ENCODE assay signal across 8 cellular contexts in genomic region chr3:29280675-29281264, GRCh38. TPM values are rescaled to one million over a fixed set of nuclear protein-coding genes. Genes with fewer than 3 reads are reported as not detected.
A peak's percentile ranks its signal among the peaks of the same experiment; 100 is the strongest.
DNase-seq lines count a peak whose midpoint lies in the region; ATAC-seq, FAIRE-seq and TF ChIP-seq lines count a peak whose summit lies in the region.

Gene RBMS3, plus strand, starts transcription at chr3:29281071.

- peak; percentile 84 for FAIRE-seq in GM18507 (lab: Jason Lieb, UNC)

- H3K4me1 ChIP-seq in effector memory CD4-positive, alpha-beta T cell (ENCODE audit: control insufficient read depth, insufficient read depth, low read length, poor library complexity, severe bottlenecking) = no peaks in the 10 kb centered on the region
- H3K4me1 ChIP-seq in left lung = no peaks in the 10 kb centered on the region
- H3K4me1 ChIP-seq in Karpas-422 (ENCODE audit: low read length) = no peaks in the 10 kb centered on the region

- no peaks in the 10 kb centered on the region for H3K79me2 ChIP-seq in Karpas-422 (ENCODE audit: low read length)

- H3K4me1 Mint-ChIP-seq in CD14-positive monocyte = peaks cover 19% of the 10 kb centered on the region
- peaks cover 16 to 43% of the 10 kb centered on the region in 2 donors for H3K4me1 Mint-ChIP-seq in stimulated activated naive B cell treated with anti-CD40 and anti-IgM and Interleukin-4, amounts not matched to agents 10 μg/mL and 1 μg/mL and 100 μg/mL, for 72 hours

- no peaks in the 10 kb centered on the region for H3K9me3 ChIP-seq in effector memory CD4-positive, alpha-beta T cell (ENCODE audit: control insufficient read depth, low read length)
- H3K9me3 ChIP-seq in left lung = no peaks in the 10 kb centered on the region
- H3K9me3 ChIP-seq in Karpas-422 (ENCODE audit: low read length) = peaks cover 4% of the 10 kb centered on the region; the same call in 1 of the 2 replicates

- no peak for TF ChIP-seq CTCF in CD14-positive monocyte (IDR thresholded peaks at IDR 0.05)
- peak; percentile 35 to 38 for TF ChIP-seq CTCF in left lung (IDR thresholded peaks at IDR 0.05)

- H3K27ac ChIP-seq in effector memory CD4-positive, alpha-beta T cell (ENCODE audit: insufficient read depth, low read length, poor library complexity, severe bottlenecking) = no peak within 1 kb of the TSS
- H3K27ac ChIP-seq in left lung = peak within 1 kb of the TSS; percentile 76 to 87
- no peak within 1 kb of the TSS for H3K27ac ChIP-seq in Karpas-422 (ENCODE audit: low read length)

- peak within 1 kb of the TSS; percentile 68 to 91 for H3K4me3 Mint-ChIP-seq in CD14-positive monocyte
- peak within 1 kb of the TSS; percentile 85 to 88 for H3K4me3 Mint-ChIP-seq in stimulated activated naive B cell treated with anti-CD40 and anti-IgM and Interleukin-4, amounts not matched to agents 10 μg/mL and 1 μg/mL and 100 μg/mL, for 72 hours

- H3K27me3 ChIP-seq in effector memory CD4-positive, alpha-beta T cell (replicated peaks; ENCODE audit: control insufficient read depth, insufficient read depth, low read length, poor library complexity, severe bottlenecking) = no peaks in the 10 kb centered on the region
- no peaks in the 10 kb centered on the region for H3K27me3 ChIP-seq in left lung
- H3K27me3 ChIP-seq in Karpas-422 (ENCODE audit: low read length) = no peaks in the 10 kb centered on the region

- H3K9me3 Mint-ChIP-seq in CD14-positive monocyte = peaks cover 0 to 3% (median 0%) of the 10 kb centered on the region in 7 donors
- H3K9me3 Mint-ChIP-seq in stimulated activated naive B cell treated with anti-CD40 and anti-IgM and Interleukin-4, amounts not matched to agents 10 μg/mL and 1 μg/mL and 100 μg/mL, for 72 hours = no peaks in the 10 kb centered on the region

- intact Hi-C loops in CD14-positive monocyte (cut with micrococcal nuclease) = no loop called here
- intact Hi-C loops in left lung (cut with DNase I) = no loop called here

- H3K4me3 ChIP-seq in effector memory CD4-positive, alpha-beta T cell (ENCODE audit: insufficient read depth, low read depth, low read length, poor library complexity, severe bottlenecking) = peak within 1 kb of the TSS; percentile 29
- peak within 1 kb of the TSS; percentile 51 to 52 for H3K4me3 ChIP-seq in left lung
- no peak within 1 kb of the TSS for H3K4me3 ChIP-seq in Karpas-422 (ENCODE audit: low read length)

- no peaks in the 10 kb centered on the region for H3K36me3 Mint-ChIP-seq in CD14-positive monocyte
- H3K36me3 Mint-ChIP-seq in stimulated activated naive B cell treated with anti-CD40 and anti-IgM and Interleukin-4, amounts not matched to agents 10 μg/mL and 1 μg/mL and 100 μg/mL, for 72 hours = no peaks in the 10 kb centered on the region

- H3K27ac Mint-ChIP-seq in CD14-positive monocyte = peak within 1 kb of the TSS in 1 of 7 donors; percentile 67
- peak within 1 kb of the TSS; percentile 48 for H3K27ac Mint-ChIP-seq in stimulated activated naive B cell treated with anti-CD40 and anti-IgM and Interleukin-4, amounts not matched to agents 10 μg/mL and 1 μg/mL and 100 μg/mL, for 72 hours

- H3K9ac ChIP-seq in Karpas-422 (ENCODE audit: low read length) = no peak within 1 kb of the TSS

- H2AFZ ChIP-seq in Karpas-422 (ENCODE audit: low read length) = no peak within 1 kb of the TSS

- DNase-seq in CD14-positive monocyte (ENCODE audit: low spot score) (no peak), GM18507 (ENCODE audit: extremely low spot score, insufficient read length, low read depth) (no peak), left lung (peak; percentile 77 to 91), Karpas-422 (no peak)
- no peak for DNase-seq in effector memory CD4-positive, alpha-beta T cell
- DNase-seq in stimulated activated naive B cell treated with anti-CD40 and anti-IgM and Interleukin-4, amounts not matched to agents 10 μg/mL and 1 μg/mL and 100 μg/mL, for 72 hours = peak; percentile 14

- peak; percentile 34 for ATAC-seq in HG03460 (IDR thresholded peaks at IDR 0.05; ENCODE audit: unreplicated experiment)
- ATAC-seq in SK-N-SH treated with all-trans-retinoic acid at 6 μM for 48 hours = peak; percentile 87
- ATAC-seq in left lung = peak; percentile 94
- ATAC-seq in stimulated activated naive B cell treated with anti-CD40 and anti-IgM and Interleukin-4, amounts not matched to agents 10 μg/mL and 1 μg/mL and 100 μg/mL, for 72 hours (replicated peaks) = peak; percentile 31 to 41

- H3K9me2 ChIP-seq in Karpas-422 (replicated peaks; ENCODE audit: insufficient read depth, low read length) = no peaks in the 10 kb centered on the region

- peaks cover 6 to 22% (median 11%) of the 10 kb centered on the region in 3 donors for H3K27me3 Mint-ChIP-seq in CD14-positive monocyte (ENCODE audit: low read depth in 3 of 3)
- H3K27me3 Mint-ChIP-seq in stimulated activated naive B cell treated with anti-CD40 and anti-IgM and Interleukin-4, amounts not matched to agents 10 μg/mL and 1 μg/mL and 100 μg/mL, for 72 hours = peaks cover 0 to 15% of the 10 kb centered on the region in 2 donors

- no peaks in the 10 kb centered on the region for H4K20me1 ChIP-seq in Karpas-422 (ENCODE audit: insufficient read depth, low read depth, low read length)

- H3K4me2 ChIP-seq in Karpas-422 (ENCODE audit: low read depth, low read length, poor library complexity, severe bottlenecking) = no peak within 1 kb of the TSS

- H3K36me3 ChIP-seq in effector memory CD4-positive, alpha-beta T cell (ENCODE audit: control insufficient read depth, insufficient read depth, low read length) = no peaks in the 10 kb centered on the region
- H3K36me3 ChIP-seq in left lung (no peaks in the 10 kb centered on the region), Karpas-422 (ENCODE audit: insufficient read depth, low read length) (no peaks in the 10 kb centered on the region)

TF ChIP-seq in SK-N-SH treated with all-trans-retinoic acid at 6 μM for 48 hours, 23 proteins besides CTCF, POLR2A, EP300 and RAD21:
- TF ChIP-seq TCF4 (CRISPR knock-in tag; IDR thresholded peaks at IDR 0.05; ENCODE audit: borderline replicate concordance) = peak; percentile 23; the same call in 1 of the 2 replicates
- no peak for TF ChIP-seq RARB (CRISPR knock-in tag; IDR thresholded peaks at IDR 0.05)
- no peak for TF ChIP-seq TSHZ2 (CRISPR knock-in tag; IDR thresholded peaks at IDR 0.05)
- TF ChIP-seq BACH2 (CRISPR knock-in tag; IDR thresholded peaks at IDR 0.05; ENCODE audit: borderline replicate concordance) = no peak
- TF ChIP-seq, protein P1, sequence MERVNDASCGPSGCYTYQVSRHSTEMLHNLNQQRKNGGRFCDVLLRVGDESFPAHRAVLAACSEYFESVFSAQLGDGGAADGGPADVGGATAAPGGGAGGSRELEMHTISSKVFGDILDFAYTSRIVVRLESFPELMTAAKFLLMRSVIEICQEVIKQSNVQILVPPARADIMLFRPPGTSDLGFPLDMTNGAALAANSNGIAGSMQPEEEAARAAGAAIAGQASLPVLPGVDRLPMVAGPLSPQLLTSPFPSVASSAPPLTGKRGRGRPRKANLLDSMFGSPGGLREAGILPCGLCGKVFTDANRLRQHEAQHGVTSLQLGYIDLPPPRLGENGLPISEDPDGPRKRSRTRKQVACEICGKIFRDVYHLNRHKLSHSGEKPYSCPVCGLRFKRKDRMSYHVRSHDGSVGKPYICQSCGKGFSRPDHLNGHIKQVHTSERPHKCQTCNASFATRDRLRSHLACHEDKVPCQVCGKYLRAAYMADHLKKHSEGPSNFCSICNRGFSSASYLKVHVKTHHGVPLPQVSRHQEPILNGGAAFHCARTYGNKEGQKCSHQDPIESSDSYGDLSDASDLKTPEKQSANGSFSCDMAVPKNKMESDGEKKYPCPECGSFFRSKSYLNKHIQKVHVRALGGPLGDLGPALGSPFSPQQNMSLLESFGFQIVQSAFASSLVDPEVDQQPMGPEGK (CRISPR knock-in tag; IDR thresholded peaks at IDR 0.05; ENCODE audit: borderline replicate concordance) = peak; percentile 38; the same call in 1 of the 2 replicates

RNA-seq across cellular contexts. Expression of gene RBMS3, which starts in this region (rescaled TPM):
- polyA plus RNA-seq in CD14-positive monocyte = not detected
- total RNA-seq in left lung = 10 to 100 TPM; 45.1 to 51.6 TPM
- total RNA-seq in Karpas-422 (2014; rRNA removed; shearing (Covaris generic); ENCODE audit: low replicate concordance) = not detected in 2 replicates

Comparison
In these comparisons a context has a peak if more than half of its experiments do, and no peak if none do; other contexts are left out.
1. RNA of gene RBMS3 (total RNA-seq): 45.1 to 51.6 TPM in left lung; not detected in Karpas-422; every median in the first group is over 10 times any median in the second.
2. DNase-seq: peak in left lung (2 of 2) and stimulated activated naive B cell treated with anti-CD40 and anti-IgM and Interleukin-4, amounts not matched to agents 10 μg/mL and 1 μg/mL and 100 μg/mL, for 72 hours (single experiment); none in CD14-positive monocyte (single experiment), GM18507 (single experiment), effector memory CD4-positive, alpha-beta T cell (0 of 3) and Karpas-422 (single experiment).
3. ATAC-seq: peak in every context shown above with its lines; median percentile 94 in left lung; 87 in SK-N-SH treated with all-trans-retinoic acid at 6 μM for 48 hours; 36 in stimulated activated naive B cell treated with anti-CD40 and anti-IgM and Interleukin-4, amounts not matched to agents 10 μg/mL and 1 μg/mL and 100 μg/mL, for 72 hours; 34 in HG03460.
4. H3K27ac ChIP-seq: peak in left lung (2 of 2); none in effector memory CD4-positive, alpha-beta T cell (single experiment) and Karpas-422 (single experiment).